16 cellular contexts compared by ENCODE assay signal in genomic region chr4:89684536-89684935, GRCh38.
A peak's percentile ranks its signal among the peaks of the same experiment; 100 is the strongest.
DNase-seq lines count a peak whose midpoint lies in the region; ATAC-seq, FAIRE-seq and TF ChIP-seq lines count a peak whose summit lies in the region.
"Had no signal": no experiment of that assay in that cellular context is flagged by ENCODE, and none has a peak within 500 bp of the region (broad histone marks: within the 10 kb centered on the region; RNA-seq: fewer than 3 reads in every experiment).

No MANE protein-coding gene starts in this region.

- H3K4me3 ChIP-seq in HepG2 (replicated peaks in 1 of 3; ENCODE audit: insufficient read depth in 1 of 3, low read depth in 2 of 3, low read length in 3 of 3) (no peak overlapping the region), right lobe of liver (no peak overlapping the region), bronchial epithelial cell (ENCODE audit: low read depth, low read length) (no peak overlapping the region), neural progenitor cell (peak overlapping the region; percentile 59)
- H3K4me3 ChIP-seq: BLaER1 had no signal

- ATAC-seq in HepG2 (no peak), right lobe of liver (no peak), HG03520 (IDR thresholded peaks at IDR 0.05; ENCODE audit: unreplicated experiment) (no peak)

- H3K4me1 ChIP-seq in HepG2 (ENCODE audit: insufficient read depth, low read length) (peaks cover 36% of the 10 kb centered on the region), right lobe of liver (no peaks in the 10 kb centered on the region), neural progenitor cell (peaks cover 5% of the 10 kb centered on the region)
- H3K4me1 ChIP-seq: BLaER1 had no signal

- H3K27ac ChIP-seq in HepG2 (ENCODE audit: extremely low read length, insufficient read depth, low read length) (no peak overlapping the region), right lobe of liver (no peak overlapping the region), neural progenitor cell (no peak overlapping the region)
- H3K27ac ChIP-seq: BLaER1 had no signal

- H3K27me3 ChIP-seq in HepG2 (ENCODE audit: control insufficient read depth in 1 of 2, insufficient read depth in 2 of 2, low read length in 2 of 2) (no peaks in the 10 kb centered on the region), right lobe of liver (no peaks in the 10 kb centered on the region), bronchial epithelial cell (ENCODE audit: control insufficient read depth, insufficient read depth, low read length) (no peaks in the 10 kb centered on the region), neural progenitor cell (no peaks in the 10 kb centered on the region)
- H3K27me3 ChIP-seq: BLaER1 had no signal

- intact Hi-C loops in HepG2 (cut with micrococcal nuclease; ENCODE audit: unreplicated experiment) (no loop called here), right lobe of liver (cut with DNase I) (no loop called here)

- H2AFZ ChIP-seq in HepG2 (ENCODE audit: low read length) (no peak overlapping the region), neural progenitor cell (replicated peaks) (no peak overlapping the region)

- no peak for DNase-seq in HepG2 (ENCODE audit: low spot score)
- DNase-seq in right lobe of liver: no peak
- DNase-seq in bronchial epithelial cell (ENCODE audit: low read depth): peak; percentile 48
- no peak for DNase-seq in neural progenitor cell (ENCODE audit: low spot score)
- DNase-seq in GM12892 (ENCODE audit: insufficient read length): no peak
- DNase-seq in UCSD-AML1 (lab: John Stamatoyannopoulos, UW; ENCODE audit: unreplicated experiment): no peak
- DNase-seq: 8988T; AML-193; Caco-2; CD8-positive, alpha-beta memory T cell; GF-D8; HCEC 1CT; HFFc6 had no signal

- H4K20me1 ChIP-seq in HepG2 (ENCODE audit: insufficient read depth, low read length) (no peaks in the 10 kb centered on the region), neural progenitor cell (ENCODE audit: low read depth) (no peaks in the 10 kb centered on the region)
- H4K20me1 ChIP-seq: BLaER1 had no signal

- H3K79me2 ChIP-seq in HepG2 (ENCODE audit: insufficient read depth, low read length) (peaks cover 27% of the 10 kb centered on the region), neural progenitor cell (ENCODE audit: low read depth) (peaks cover 44% of the 10 kb centered on the region)

- CTCF ChIA-PET in HepG2 (lab: Yijun Ruan, JAX; ENCODE audit: low intra/inter-chr PET ratio, low total read pairs): no interaction called here

- H3K4me1 Mint-ChIP-seq in neural progenitor cell: no peaks in the 10 kb centered on the region

- 98% methylated on average over 1 of the region's 1 CpG for WGBS in HepG2 (ENCODE audit: low lambda C conversion rate)
- 86% methylated on average over 1 of the region's 1 CpG for WGBS in right lobe of liver (ENCODE audit: insufficient coverage, low coverage, low lambda C conversion rate, missing lambda C conversion rate)

- H3K27ac Mint-ChIP-seq in neural progenitor cell: no peak overlapping the region
- H3K27ac Mint-ChIP-seq: CD8-positive, alpha-beta memory T cell; HFFc6 had no signal

- H3K9me3 ChIP-seq in HepG2 (ENCODE audit: low read length): no peaks in the 10 kb centered on the region
- H3K9me3 ChIP-seq in right lobe of liver: no peaks in the 10 kb centered on the region
- H3K9me3 ChIP-seq in neural progenitor cell (ENCODE audit: low read depth): no peaks in the 10 kb centered on the region
- H3K9me3 ChIP-seq: BLaER1, Caco-2 had no signal

- no peak overlapping the region for H3K4me3 Mint-ChIP-seq in neural progenitor cell
- H3K4me3 Mint-ChIP-seq: CD8-positive, alpha-beta memory T cell; HFFc6 had no signal

- BruUV-seq in HepG2 (replicated peaks; lab: Mats Ljungman, UMichigan): no TSS peak

- H3K36me3 Mint-ChIP-seq in neural progenitor cell: peaks cover under 1% of the 10 kb centered on the region
- H3K36me3 Mint-ChIP-seq: CD8-positive, alpha-beta memory T cell had no signal

- H3F3A ChIP-seq in neural progenitor cell (ENCODE audit: low read depth): peaks cover 6% of the 10 kb centered on the region

- no peak overlapping the region for H3K9ac ChIP-seq in HepG2 (ENCODE audit: insufficient read depth, low read depth, low read length)
- no peak overlapping the region for H3K9ac ChIP-seq in neural progenitor cell
- H3K9ac ChIP-seq: BLaER1 had no signal

- FAIRE-seq in HepG2 (lab: Jason Lieb, UNC): no peak
- FAIRE-seq in bronchial epithelial cell (lab: Jason Lieb, UNC): no peak
- no peak for FAIRE-seq in GM12892 (lab: Jason Lieb, UNC)
- FAIRE-seq: HTR-8/SVneo had no signal

- no peak for TF ChIP-seq EP300 in HepG2 (IDR thresholded peaks at IDR 0.05; ENCODE audit: low read depth in 2 of 2, low read length in 2 of 2)
- no peak for TF ChIP-seq EP300 in HepG2 (CRISPR knock-in tag; IDR thresholded peaks at IDR 0.05; ENCODE audit: borderline replicate concordance)

- in situ Hi-C loops in HepG2 (cut with HindIII; ENCODE audit: extremely low pct_ligation_motif_present, low pct_unique_long_range_greater_than_20kb): no loop called here

- no peak for TF ChIP-seq CTCF in HepG2 (CRISPR knock-in tag; IDR thresholded peaks at IDR 0.05)
- no peak for TF ChIP-seq CTCF in right lobe of liver (IDR thresholded peaks at IDR 0.05)
- TF ChIP-seq CTCF in bronchial epithelial cell (IDR thresholded peaks at IDR 0.05; ENCODE audit: insufficient read depth, low read length, severe bottlenecking): no peak
- no peak for TF ChIP-seq CTCF in neural progenitor cell (IDR thresholded peaks at IDR 0.05)

- H3K36me3 ChIP-seq in HepG2 (replicated peaks in 1 of 2; ENCODE audit: control insufficient read depth in 1 of 2, insufficient read depth in 2 of 2, low read length in 2 of 2): peaks cover 0 to 2% of the 10 kb centered on the region in 2 experiments; a peak in 1 of 5 replicates
- no peaks in the 10 kb centered on the region for H3K36me3 ChIP-seq in right lobe of liver
- peaks cover 1% of the 10 kb centered on the region for H3K36me3 ChIP-seq in bronchial epithelial cell (ENCODE audit: control insufficient read depth, insufficient read depth, low read length)
- peaks cover 4% of the 10 kb centered on the region for H3K36me3 ChIP-seq in neural progenitor cell
- H3K36me3 ChIP-seq: BLaER1 had no signal

- no peak for TF ChIP-seq RAD21 in HepG2 (CRISPR knock-in tag; IDR thresholded peaks at IDR 0.05)

- peaks cover 2% of the 10 kb centered on the region for H3K27me3 Mint-ChIP-seq in neural progenitor cell (ENCODE audit: insufficient read depth, low read depth)

- H3K4me2 ChIP-seq in HepG2 (ENCODE audit: low read depth, low read length) (peak overlapping the region; percentile 69), neural progenitor cell (no peak overlapping the region)
- H3K4me2 ChIP-seq: BLaER1 had no signal

- TF ChIP-seq POLR2A in HepG2 (IDR thresholded peaks at IDR 0.05; ENCODE audit: insufficient read depth in 1 of 2, low read depth in 2 of 2, low read length in 2 of 2) (no peak), right lobe of liver (IDR thresholded peaks at IDR 0.05) (no peak), GM12892 (IDR thresholded peaks at IDR 0.05; ENCODE audit: low read depth, low read length) (no peak)

- POLR2A ChIA-PET in HepG2 (lab: Yijun Ruan, JAX): interaction anchor here (1.0 to 1.1 kb wide), 2 partner anchors 9 to 44 kb away, joined by 3 read pairs; no protein-coding TSS in a partner anchor

- H3K9me3 Mint-ChIP-seq in neural progenitor cell: peaks cover under 1% of the 10 kb centered on the region
- H3K9me3 Mint-ChIP-seq: HFFc6 had no signal

TF ChIP-seq in HepG2, 621 proteins besides CTCF, POLR2A, EP300 and RAD21:
- TF ChIP-seq CEBPB (IDR thresholded peaks at IDR 0.05; ENCODE audit: borderline replicate concordance, low read depth, low read length) (peak; percentile 50), CEBPG (CRISPR knock-in tag; IDR thresholded peaks at IDR 0.05) (0 out of 2 replicates have a peak, but pooled peaks have one; percentile 4), FOXO1 (CRISPR knock-in tag; IDR thresholded peaks at IDR 0.05) (no peak)
